8 cellular contexts compared by ENCODE assay signal in genomic region chr10:31490858-31491504, GRCh38.
DNase-seq lines count a peak whose midpoint lies in the region; ATAC-seq and TF ChIP-seq lines count a peak whose summit lies in the region.

No MANE protein-coding gene starts in this region.

- TF ChIP-seq CTCF in natural killer cell (IDR thresholded peaks at IDR 0.05) = peak; percentile 29
- peak; percentile 72 for TF ChIP-seq CTCF in astrocyte of the spinal cord (IDR thresholded peaks at IDR 0.05; ENCODE audit: low read depth, low read length)
- TF ChIP-seq CTCF in uterus (IDR thresholded peaks at IDR 0.05) = peak in 1 of 4 experiments; percentile 18

- no peaks in the 10 kb centered on the region for H3K4me1 Mint-ChIP-seq in natural killer cell
- H3K4me1 Mint-ChIP-seq in natural killer cell treated with Interleukin-12 subunit alpha and Interleukin-12 subunit beta and Interleukin-15 and Interleukin-18, amount 100 ng/mL, for 72 hours (ENCODE audit: low read depth in 2 of 2) = no peaks in the 10 kb centered on the region

- peaks cover 0 to 4% of the 10 kb centered on the region in 2 donors for H3K36me3 ChIP-seq in uterus

- H3K27ac ChIP-seq in uterus = no peak overlapping the region

- in situ Hi-C loops in astrocyte of the spinal cord (cut with HindIII; ENCODE audit: low sequenced_read_pairs) = no loop called here

- TF ChIP-seq POLR2A in uterus (IDR thresholded peaks at IDR 0.05) = no peak

- H3K9me3 Mint-ChIP-seq in natural killer cell = peaks cover 0 to 7% of the 10 kb centered on the region in 2 donors
- peaks cover 3% of the 10 kb centered on the region for H3K9me3 Mint-ChIP-seq in natural killer cell treated with Interleukin-12 subunit alpha and Interleukin-12 subunit beta and Interleukin-15 and Interleukin-18, amount 100 ng/mL, for 72 hours

- H3K27ac Mint-ChIP-seq in natural killer cell = no peak overlapping the region
- H3K27ac Mint-ChIP-seq in natural killer cell treated with Interleukin-12 subunit alpha and Interleukin-12 subunit beta and Interleukin-15 and Interleukin-18, amount 100 ng/mL, for 72 hours = no peak overlapping the region

- no peaks in the 10 kb centered on the region for H3K36me3 Mint-ChIP-seq in natural killer cell
- no peaks in the 10 kb centered on the region for H3K36me3 Mint-ChIP-seq in natural killer cell treated with Interleukin-12 subunit alpha and Interleukin-12 subunit beta and Interleukin-15 and Interleukin-18, amount 100 ng/mL, for 72 hours

- H3K27me3 ChIP-seq in uterus = no peaks in the 10 kb centered on the region

- H3K4me1 ChIP-seq in uterus = no peaks in the 10 kb centered on the region

- intact Hi-C loops in natural killer cell (cut with micrococcal nuclease) = loop anchor here (1.0 to 10.0 kb wide), 2 partner anchors 406 to 707 kb away; no protein-coding TSS in a partner anchor
- intact Hi-C loops in uterus (cut with DNase I; ENCODE audit: low total_unique reads) = no loop called here

- no peak overlapping the region for H3K4me3 ChIP-seq in astrocyte of the spinal cord (ENCODE audit: low read depth, low read length)
- no peak overlapping the region for H3K4me3 ChIP-seq in uterus

- H3K9me3 ChIP-seq in uterus = peaks cover 0 to 8% of the 10 kb centered on the region in 2 donors

- ATAC-seq in natural killer cell (peak in 2 of 3 donors; percentile 47 to 49), HG03108 (IDR thresholded peaks at IDR 0.05; ENCODE audit: unreplicated experiment) (no peak), GM18498 (IDR thresholded peaks at IDR 0.05; ENCODE audit: unreplicated experiment) (no peak)
- no peak for ATAC-seq in natural killer cell treated with Interleukin-12 subunit alpha and Interleukin-12 subunit beta and Interleukin-15 and Interleukin-18, amount 100 ng/mL, for 72 hours

- H3K27me3 Mint-ChIP-seq in natural killer cell (ENCODE audit: low read depth in 2 of 2) = no peaks in the 10 kb centered on the region
- no peaks in the 10 kb centered on the region for H3K27me3 Mint-ChIP-seq in natural killer cell treated with Interleukin-12 subunit alpha and Interleukin-12 subunit beta and Interleukin-15 and Interleukin-18, amount 100 ng/mL, for 72 hours

- DNase-seq in natural killer cell (no peak), M059J (ENCODE audit: low read depth) (peak; percentile 36), astrocyte of the spinal cord (ENCODE audit: low read depth, low spot score) (peak; percentile 75), kidney glomerular epithelial cell (lab: John Stamatoyannopoulos, UW) (peak; percentile 40), uterus (no peak)
- DNase-seq in natural killer cell treated with Interleukin-12 subunit alpha and Interleukin-12 subunit beta and Interleukin-15 and Interleukin-18, amount 100 ng/mL, for 72 hours (ENCODE audit: low spot score) = no peak

- no peak overlapping the region for H3K4me3 Mint-ChIP-seq in natural killer cell
- H3K4me3 Mint-ChIP-seq in natural killer cell treated with Interleukin-12 subunit alpha and Interleukin-12 subunit beta and Interleukin-15 and Interleukin-18, amount 100 ng/mL, for 72 hours = no peak overlapping the region

Comparison
In these comparisons a context has a peak if more than half of its experiments do, and no peak if none do; other contexts are left out.
1. ATAC-seq: peak in natural killer cell (2 of 3); none in natural killer cell treated with Interleukin-12 subunit alpha and Interleukin-12 subunit beta and Interleukin-15 and Interleukin-18, amount 100 ng/mL, for 72 hours (0 of 2), HG03108 (single experiment) and GM18498 (single experiment).
2. DNase-seq: peak in M059J (single experiment), astrocyte of the spinal cord (single experiment) and kidney glomerular epithelial cell (single experiment); none in natural killer cell (single experiment), natural killer cell treated with Interleukin-12 subunit alpha and Interleukin-12 subunit beta and Interleukin-15 and Interleukin-18, amount 100 ng/mL, for 72 hours (single experiment) and uterus (0 of 2).